Comparison of ENCODE assay signal across 15 cellular contexts in genomic region chr16:50570808-50571598, GRCh38. TPM values are rescaled to one million over a fixed set of nuclear protein-coding genes. Genes with fewer than 3 reads are reported as not detected.
DNase-seq lines count a peak whose midpoint lies in the region; ATAC-seq, FAIRE-seq and TF ChIP-seq lines count a peak whose summit lies in the region.
"Had no signal": no experiment of that assay in that cellular context is flagged by ENCODE, and none has a peak within 500 bp of the region (broad histone marks: within the 10 kb centered on the region; RNA-seq: fewer than 3 reads in every experiment).

No MANE protein-coding gene starts in this region.

- peaks cover 10% of the 10 kb centered on the region for H3K4me1 Mint-ChIP-seq in endodermal cell
- H3K4me1 Mint-ChIP-seq in neural progenitor cell, result peaks cover 55% of the 10 kb centered on the region

- WGBS in endodermal cell (ENCODE audit: insufficient coverage in 1 of 2, insufficient read length in 1 of 2), 2 experiments, result 83 to 94% methylated on average over 4 to 11 of the region's 11 CpGs
- 94 to 97% methylated on average over 11 of the region's 11 CpGs for WGBS in pancreas, 2 donors

- no peak overlapping the region for H3K4me2 ChIP-seq in neural progenitor cell
- H3K4me2 ChIP-seq: BLaER1 had no signal

- H3K36me3 Mint-ChIP-seq in endodermal cell (ENCODE audit: low read depth) (peaks cover 7% of the 10 kb centered on the region), neural progenitor cell (peaks cover 14% of the 10 kb centered on the region)

- H3K4me3 ChIP-seq in right atrium auricular region (no peak overlapping the region), endodermal cell (ENCODE audit: low read length) (no peak overlapping the region), neural progenitor cell (no peak overlapping the region), pancreas (no peak overlapping the region)
- H3K4me3 ChIP-seq: BLaER1 had no signal

- no peaks in the 10 kb centered on the region for H3K4me1 ChIP-seq in right atrium auricular region
- H3K4me1 ChIP-seq in endodermal cell (ENCODE audit: control insufficient read depth, insufficient read depth, low read length), result no peaks in the 10 kb centered on the region
- H3K4me1 ChIP-seq in neural progenitor cell, result peaks cover 7% of the 10 kb centered on the region
- H3K4me1 ChIP-seq in pancreas, result no peaks in the 10 kb centered on the region
- H3K4me1 ChIP-seq: Caco-2 had no signal

- no peak overlapping the region for H2AFZ ChIP-seq in neural progenitor cell (replicated peaks)

- H3K27me3 Mint-ChIP-seq in endodermal cell (ENCODE audit: insufficient read depth) (no peaks in the 10 kb centered on the region), neural progenitor cell (ENCODE audit: insufficient read depth, low read depth) (no peaks in the 10 kb centered on the region)
- H3K27me3 Mint-ChIP-seq: CD8-positive, alpha-beta memory T cell had no signal

- H3F3A ChIP-seq in neural progenitor cell (ENCODE audit: low read depth), result no peaks in the 10 kb centered on the region

- H3K27ac Mint-ChIP-seq in endodermal cell, result no peak overlapping the region
- H3K27ac Mint-ChIP-seq in neural progenitor cell, result peak overlapping the region; percentile 31
- H3K27ac Mint-ChIP-seq: CD8-positive, alpha-beta memory T cell had no signal

- FAIRE-seq in pancreas (lab: Jason Lieb, UNC), result no peak
- no peak for FAIRE-seq in RCC 7860 (lab: Jason Lieb, UNC)
- FAIRE-seq: GM18507 had no signal

- H3K9ac ChIP-seq in endodermal cell (ENCODE audit: extremely low read depth, low read length, poor library complexity, severe bottlenecking), result no peak overlapping the region
- no peak overlapping the region for H3K9ac ChIP-seq in neural progenitor cell
- H3K9ac ChIP-seq: BLaER1 had no signal

- peak; percentile 16 for DNase-seq in left ventricle myocardium superior
- no peak for DNase-seq in right atrium auricular region (ENCODE audit: low spot score)
- DNase-seq in endodermal cell, result no peak
- DNase-seq in neural progenitor cell (ENCODE audit: low spot score), result no peak
- no peak for DNase-seq in pancreas
- DNase-seq in RCC 7860 (ENCODE audit: low spot score), result no peak
- no peak for DNase-seq in NCI-H1048 (lab: John Stamatoyannopoulos, UW)
- DNase-seq: 8988T; AML-193; Caco-2; CD8-positive, alpha-beta memory T cell; HCEC 1CT had no signal

- H3K27ac ChIP-seq in right atrium auricular region (no peak overlapping the region), endodermal cell (ENCODE audit: low read depth, low read length) (peak overlapping the region; percentile 30), neural progenitor cell (no peak overlapping the region), pancreas (no peak overlapping the region)
- H3K27ac ChIP-seq: BLaER1, HL-60 had no signal

- ATAC-seq in left ventricle myocardium superior (no peak), pancreas (no peak)

- no peaks in the 10 kb centered on the region for H4K20me1 ChIP-seq in neural progenitor cell (ENCODE audit: low read depth)
- H4K20me1 ChIP-seq: BLaER1 had no signal

- H3K27me3 ChIP-seq in right atrium auricular region (no peaks in the 10 kb centered on the region), endodermal cell (ENCODE audit: control insufficient read depth, insufficient read depth, low read length, poor library complexity, severe bottlenecking) (no peaks in the 10 kb centered on the region), neural progenitor cell (no peaks in the 10 kb centered on the region), pancreas (no peaks in the 10 kb centered on the region)
- H3K27me3 ChIP-seq: BLaER1 had no signal

- H3K9me3 ChIP-seq in right atrium auricular region (no peaks in the 10 kb centered on the region), endodermal cell (ENCODE audit: control insufficient read depth, low read length) (no peaks in the 10 kb centered on the region), neural progenitor cell (ENCODE audit: low read depth) (no peaks in the 10 kb centered on the region), pancreas (no peaks in the 10 kb centered on the region)
- H3K9me3 ChIP-seq: BLaER1, Caco-2 had no signal

- intact Hi-C loops in left ventricle myocardium superior (cut with micrococcal nuclease) (no loop called here), pancreas (cut with DNase I) (no loop called here)

- no peak overlapping the region for H3K4me3 Mint-ChIP-seq in endodermal cell
- no peak overlapping the region for H3K4me3 Mint-ChIP-seq in neural progenitor cell
- H3K4me3 Mint-ChIP-seq: CD8-positive, alpha-beta memory T cell had no signal

- no peaks in the 10 kb centered on the region for H3K79me2 ChIP-seq in neural progenitor cell (ENCODE audit: low read depth)

- no peaks in the 10 kb centered on the region for H3K9me3 Mint-ChIP-seq in endodermal cell
- no peaks in the 10 kb centered on the region for H3K9me3 Mint-ChIP-seq in neural progenitor cell
- H3K9me3 Mint-ChIP-seq: CD8-positive, alpha-beta memory T cell had no signal

- H3K36me3 ChIP-seq in right atrium auricular region (no peaks in the 10 kb centered on the region), endodermal cell (ENCODE audit: control insufficient read depth, insufficient read depth, low read length) (peaks cover 7% of the 10 kb centered on the region), neural progenitor cell (no peaks in the 10 kb centered on the region), pancreas (no peaks in the 10 kb centered on the region)
- H3K36me3 ChIP-seq: BLaER1 had no signal

- TF ChIP-seq CTCF in right atrium auricular region (IDR thresholded peaks at IDR 0.05) (no peak), endodermal cell (conservative IDR thresholded peaks at IDR 0.05) (no peak), neural progenitor cell (IDR thresholded peaks at IDR 0.05) (no peak), pancreas (IDR thresholded peaks at IDR 0.05) (no peak)

RNA-seq across cellular contexts. Expression of gene NKD1, which starts 22.8 kb away (rescaled TPM):
- total RNA-seq in left ventricle myocardium superior, result 0.59 TPM
- total RNA-seq in right atrium auricular region, result 1 to 10 TPM; 1.1 to 3.0 TPM
- total RNA-seq in endodermal cell, result 1 to 10 TPM; 7.0 to 9.5 TPM
- polyA plus RNA-seq in endodermal cell (2013, experiment 1 of 2), result 32.4 TPM
- 20.2 TPM for polyA plus RNA-seq in endodermal cell (2013, experiment 2 of 2)
- 3.3 and 5.3 TPM in 2 replicates for total RNA-seq in neural progenitor cell (ENCODE audit: low replicate concordance)
- 1 to 10 TPM; 3.0 to 5.8 (median 5.1) TPM for total RNA-seq in pancreas
- 1 to 10 TPM in 1 of 2 donors, under 1 TPM in 1; 0.45 to 1.1 TPM for polyA plus RNA-seq in pancreas
